In genomic region chr3:4306860-4307259, GRCh38 we compare ENCODE assay signal across 1 cellular context.
TF ChIP-seq lines count a peak whose summit lies in the region.

No MANE protein-coding gene starts in this region.

TF ChIP-seq in SK-N-SH treated with all-trans-retinoic acid at 6 μM for 48 hours, 23 proteins besides CTCF, POLR2A, EP300 and RAD21 (continued from another document):
- TF ChIP-seq ZNF70 (CRISPR knock-in tag; IDR thresholded peaks at IDR 0.05) = no peak
- no peak for TF ChIP-seq OSR1 (CRISPR knock-in tag; IDR thresholded peaks at IDR 0.05)
- TF ChIP-seq GLIS3 (CRISPR knock-in tag; IDR thresholded peaks at IDR 0.05) = no peak
- no peak for TF ChIP-seq ZFP30 (CRISPR knock-in tag; IDR thresholded peaks at IDR 0.05)
- TF ChIP-seq ARNTL (CRISPR knock-in tag; IDR thresholded peaks at IDR 0.05; ENCODE audit: borderline replicate concordance, low read depth) = no peak
- TF ChIP-seq CSDC2 (CRISPR knock-in tag; IDR thresholded peaks at IDR 0.05) = no peak
- TF ChIP-seq POU6F1 (CRISPR knock-in tag; IDR thresholded peaks at IDR 0.05; ENCODE audit: borderline replicate concordance, low read depth) = no peak
- no peak for TF ChIP-seq PATZ1 (CRISPR knock-in tag; IDR thresholded peaks at IDR 0.05; ENCODE audit: borderline replicate concordance)
- TF ChIP-seq RARB (CRISPR knock-in tag; IDR thresholded peaks at IDR 0.05) = no peak
- TF ChIP-seq ZNF565 (CRISPR knock-in tag; conservative IDR thresholded peaks at IDR 0.05; ENCODE audit: low read depth) = no peak
